Comparison of ENCODE assay signal across 8 cellular contexts in genomic region chr2:12716250-12717190, GRCh38. TPM values are rescaled to one million over a fixed set of nuclear protein-coding genes. Genes with fewer than 3 reads are reported as not detected.
DNase-seq lines count a peak whose midpoint lies in the region; ATAC-seq and TF ChIP-seq lines count a peak whose summit lies in the region.

Gene TRIB2, plus strand, starts transcription at chr2:12716936. Its CDS starts 1,372 bp downstream, at chr2:12718308.

- WGBS in prostate gland, result under 1% methylated on average over 76 of the region's 90 CpGs

- POLR2A ChIA-PET in GM10248 (lab: Yijun Ruan, JAX), result no interaction called here

- TF ChIP-seq CTCF in GM10248 (IDR thresholded peaks at IDR 0.05; ENCODE audit: control extremely low read depth, extremely low read depth, low read depth, missing control alignments) (peak; percentile 37), left ventricle myocardium inferior (IDR thresholded peaks at IDR 0.05; ENCODE audit: borderline replicate concordance) (peak; percentile 12), prostate gland (IDR thresholded peaks at IDR 0.05) (peak in 1 of 4 experiments; percentile 33), upper lobe of right lung (IDR thresholded peaks at IDR 0.05) (no peak)

- H3K9me3 ChIP-seq in left ventricle myocardium inferior (replicated peaks) (no peaks in the 10 kb centered on the region), prostate gland (no peaks in the 10 kb centered on the region), upper lobe of right lung (no peaks in the 10 kb centered on the region)

- H3K4me3 ChIP-seq in left ventricle myocardium inferior (peak within 1 kb of the TSS; percentile 96), prostate gland (peak within 1 kb of the TSS; percentile 56 to 71), upper lobe of right lung (peak within 1 kb of the TSS; percentile 93)

- peaks cover 77% of the 10 kb centered on the region for H3K4me1 ChIP-seq in left ventricle myocardium inferior
- no peaks in the 10 kb centered on the region for H3K4me1 ChIP-seq in prostate gland (replicated peaks)
- H3K4me1 ChIP-seq in upper lobe of right lung, result peaks cover 19% of the 10 kb centered on the region

- H3K36me3 ChIP-seq in left ventricle myocardium inferior (no peaks in the 10 kb centered on the region), prostate gland (no peaks in the 10 kb centered on the region), upper lobe of right lung (no peaks in the 10 kb centered on the region)

- CTCF ChIA-PET in GM10248 (lab: Yijun Ruan, JAX), result interaction anchor here (0.7 to 3.2 kb wide), 16 partner anchors 9 to 1024 kb away, joined by 3 to 10 read pairs (median 4); no protein-coding TSS in a partner anchor

- ATAC-seq in HG02642 (IDR thresholded peaks at IDR 0.05; ENCODE audit: poor library complexity, unreplicated experiment), result peak; percentile 76
- ATAC-seq in upper lobe of right lung, result peak; percentile 92

- TF ChIP-seq POLR2A in prostate gland (IDR thresholded peaks at IDR 0.05), result peak; percentile 25

- H3K27me3 ChIP-seq in left ventricle myocardium inferior (ENCODE audit: low read depth) (no peaks in the 10 kb centered on the region), prostate gland (replicated peaks; ENCODE audit: insufficient read depth) (no peaks in the 10 kb centered on the region), upper lobe of right lung (no peaks in the 10 kb centered on the region)

- peak; percentile 72 for DNase-seq in GM10248 (ENCODE audit: extremely low spot score)
- DNase-seq in NCI-H1694 (lab: John Stamatoyannopoulos, UW), result peak; percentile 80
- DNase-seq in T-helper 2 cell, result peak; percentile 75 to 98 (median 87)
- DNase-seq in amygdala (lab: John Stamatoyannopoulos, UW), result peak; percentile 45 to 94 (median 85)
- peak; percentile 94 for DNase-seq in left ventricle myocardium inferior
- DNase-seq in prostate gland (ENCODE audit: low spot score), result peak; percentile 87
- peak; percentile 95 for DNase-seq in upper lobe of right lung

- intact Hi-C loops in left ventricle myocardium inferior (cut with micrococcal nuclease) (loop anchor here (10.0 kb wide), 1 partner anchor 302 kb away; no protein-coding TSS in a partner anchor), prostate gland (cut with DNase I) (loop anchor here (2.0 to 10.0 kb wide), 8 partner anchors 71 to 854 kb away; no protein-coding TSS in a partner anchor), upper lobe of right lung (cut with DNase I) (loop anchor here (10.0 kb wide), 1 partner anchor 852 kb away; no protein-coding TSS in a partner anchor)

- peak within 1 kb of the TSS; percentile 99 for H3K27ac ChIP-seq in left ventricle myocardium inferior (replicated peaks)
- peak within 1 kb of the TSS; percentile 86 to 88 for H3K27ac ChIP-seq in prostate gland
- H3K27ac ChIP-seq in upper lobe of right lung, result peak within 1 kb of the TSS; percentile 90

RNA-seq across cellular contexts. Expression of gene TRIB2, which starts in this region (rescaled TPM):
- total RNA-seq in left ventricle myocardium inferior (31.1 TPM), prostate gland (100 to 1,000 TPM in 1 of 2 donors, 10 to 100 TPM in 1; 72.3 to 205 TPM), upper lobe of right lung (50.7 TPM)

Comparison
In these comparisons a context has a peak if more than half of its experiments do, and no peak if none do; other contexts are left out.
1. Peak in every context shown above with its lines: DNase-seq, ATAC-seq, H3K4me3 ChIP-seq and H3K27ac ChIP-seq.